ENCODE assay signal across 3 cellular contexts in the genomic region with DNA sequence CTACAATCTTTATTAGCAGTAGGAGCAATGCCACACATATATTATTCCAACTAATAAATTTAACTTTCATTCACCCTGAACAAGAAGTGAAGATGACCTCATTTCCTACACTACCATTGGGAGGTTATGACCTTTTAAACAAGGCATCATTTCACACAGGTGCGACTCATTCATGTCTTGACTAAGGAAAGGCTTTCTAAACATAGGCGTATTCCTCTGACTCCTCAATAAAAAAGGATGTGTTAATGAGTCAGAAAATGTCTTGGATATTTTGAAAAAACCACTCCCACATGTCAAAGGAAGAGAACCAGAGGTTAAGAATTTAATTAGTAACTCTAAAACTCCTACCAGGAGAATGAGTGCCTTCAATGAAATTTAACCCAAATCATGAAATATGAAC.
TF ChIP-seq lines count a peak whose summit lies in the region.

No MANE protein-coding gene starts in this region.

TF ChIP-seq in SK-N-SH, 30 proteins besides CTCF, POLR2A, EP300 and RAD21 (continued from another document):
- TF ChIP-seq FOSL2 (IDR thresholded peaks at IDR 0.05; ENCODE audit: borderline replicate concordance, low read depth) (peak; percentile 31; the same call in 1 of the 2 replicates), RFX5 (IDR thresholded peaks at IDR 0.05; ENCODE audit: low read length) (no peak), TCF12 (IDR thresholded peaks at IDR 0.05) (peak; percentile 16; the same call in 1 of the 2 replicates), SMC3 (IDR thresholded peaks at IDR 0.05; ENCODE audit: low read depth, low read length) (no peak)
- TF ChIP-seq, protein P1, sequence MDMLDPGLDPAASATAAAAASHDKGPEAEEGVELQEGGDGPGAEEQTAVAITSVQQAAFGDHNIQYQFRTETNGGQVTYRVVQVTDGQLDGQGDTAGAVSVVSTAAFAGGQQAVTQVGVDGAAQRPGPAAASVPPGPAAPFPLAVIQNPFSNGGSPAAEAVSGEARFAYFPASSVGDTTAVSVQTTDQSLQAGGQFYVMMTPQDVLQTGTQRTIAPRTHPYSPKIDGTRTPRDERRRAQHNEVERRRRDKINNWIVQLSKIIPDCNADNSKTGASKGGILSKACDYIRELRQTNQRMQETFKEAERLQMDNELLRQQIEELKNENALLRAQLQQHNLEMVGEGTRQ (IDR thresholded peaks at IDR 0.05; ENCODE audit: borderline replicate concordance, low read depth, low read length): no peak
- TF ChIP-seq, protein P2, sequence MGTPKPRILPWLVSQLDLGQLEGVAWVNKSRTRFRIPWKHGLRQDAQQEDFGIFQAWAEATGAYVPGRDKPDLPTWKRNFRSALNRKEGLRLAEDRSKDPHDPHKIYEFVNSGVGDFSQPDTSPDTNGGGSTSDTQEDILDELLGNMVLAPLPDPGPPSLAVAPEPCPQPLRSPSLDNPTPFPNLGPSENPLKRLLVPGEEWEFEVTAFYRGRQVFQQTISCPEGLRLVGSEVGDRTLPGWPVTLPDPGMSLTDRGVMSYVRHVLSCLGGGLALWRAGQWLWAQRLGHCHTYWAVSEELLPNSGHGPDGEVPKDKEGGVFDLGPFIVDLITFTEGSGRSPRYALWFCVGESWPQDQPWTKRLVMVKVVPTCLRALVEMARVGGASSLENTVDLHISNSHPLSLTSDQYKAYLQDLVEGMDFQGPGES (IDR thresholded peaks at IDR 0.05; ENCODE audit: low read depth, low read length): no peak
- TF ChIP-seq, protein P3, sequence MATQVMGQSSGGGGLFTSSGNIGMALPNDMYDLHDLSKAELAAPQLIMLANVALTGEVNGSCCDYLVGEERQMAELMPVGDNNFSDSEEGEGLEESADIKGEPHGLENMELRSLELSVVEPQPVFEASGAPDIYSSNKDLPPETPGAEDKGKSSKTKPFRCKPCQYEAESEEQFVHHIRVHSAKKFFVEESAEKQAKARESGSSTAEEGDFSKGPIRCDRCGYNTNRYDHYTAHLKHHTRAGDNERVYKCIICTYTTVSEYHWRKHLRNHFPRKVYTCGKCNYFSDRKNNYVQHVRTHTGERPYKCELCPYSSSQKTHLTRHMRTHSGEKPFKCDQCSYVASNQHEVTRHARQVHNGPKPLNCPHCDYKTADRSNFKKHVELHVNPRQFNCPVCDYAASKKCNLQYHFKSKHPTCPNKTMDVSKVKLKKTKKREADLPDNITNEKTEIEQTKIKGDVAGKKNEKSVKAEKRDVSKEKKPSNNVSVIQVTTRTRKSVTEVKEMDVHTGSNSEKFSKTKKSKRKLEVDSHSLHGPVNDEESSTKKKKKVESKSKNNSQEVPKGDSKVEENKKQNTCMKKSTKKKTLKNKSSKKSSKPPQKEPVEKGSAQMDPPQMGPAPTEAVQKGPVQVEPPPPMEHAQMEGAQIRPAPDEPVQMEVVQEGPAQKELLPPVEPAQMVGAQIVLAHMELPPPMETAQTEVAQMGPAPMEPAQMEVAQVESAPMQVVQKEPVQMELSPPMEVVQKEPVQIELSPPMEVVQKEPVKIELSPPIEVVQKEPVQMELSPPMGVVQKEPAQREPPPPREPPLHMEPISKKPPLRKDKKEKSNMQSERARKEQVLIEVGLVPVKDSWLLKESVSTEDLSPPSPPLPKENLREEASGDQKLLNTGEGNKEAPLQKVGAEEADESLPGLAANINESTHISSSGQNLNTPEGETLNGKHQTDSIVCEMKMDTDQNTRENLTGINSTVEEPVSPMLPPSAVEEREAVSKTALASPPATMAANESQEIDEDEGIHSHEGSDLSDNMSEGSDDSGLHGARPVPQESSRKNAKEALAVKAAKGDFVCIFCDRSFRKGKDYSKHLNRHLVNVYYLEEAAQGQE (IDR thresholded peaks at IDR 0.05; ENCODE audit: low read depth, low read length): no peak

TF ChIP-seq in SK-N-SH treated with all-trans-retinoic acid at 6 μM for 48 hours, 23 proteins besides CTCF, POLR2A, EP300 and RAD21 (continues in another document):
- TF ChIP-seq, protein P4, sequence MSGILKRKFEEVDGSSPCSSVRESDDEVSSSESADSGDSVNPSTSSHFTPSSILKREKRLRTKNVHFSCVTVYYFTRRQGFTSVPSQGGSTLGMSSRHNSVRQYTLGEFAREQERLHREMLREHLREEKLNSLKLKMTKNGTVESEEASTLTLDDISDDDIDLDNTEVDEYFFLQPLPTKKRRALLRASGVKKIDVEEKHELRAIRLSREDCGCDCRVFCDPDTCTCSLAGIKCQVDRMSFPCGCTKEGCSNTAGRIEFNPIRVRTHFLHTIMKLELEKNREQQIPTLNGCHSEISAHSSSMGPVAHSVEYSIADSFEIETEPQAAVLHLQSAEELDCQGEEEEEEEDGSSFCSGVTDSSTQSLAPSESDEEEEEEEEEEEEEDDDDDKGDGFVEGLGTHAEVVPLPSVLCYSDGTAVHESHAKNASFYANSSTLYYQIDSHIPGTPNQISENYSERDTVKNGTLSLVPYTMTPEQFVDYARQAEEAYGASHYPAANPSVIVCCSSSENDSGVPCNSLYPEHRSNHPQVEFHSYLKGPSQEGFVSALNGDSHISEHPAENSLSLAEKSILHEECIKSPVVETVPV (CRISPR knock-in tag; IDR thresholded peaks at IDR 0.05): no peak
- TF ChIP-seq CSDC2 (CRISPR knock-in tag; IDR thresholded peaks at IDR 0.05): no peak
- TF ChIP-seq TOX (CRISPR knock-in tag; IDR thresholded peaks at IDR 0.05; ENCODE audit: borderline replicate concordance): no peak
- no peak for TF ChIP-seq BACH2 (CRISPR knock-in tag; IDR thresholded peaks at IDR 0.05; ENCODE audit: borderline replicate concordance)
- TF ChIP-seq, protein P5, sequence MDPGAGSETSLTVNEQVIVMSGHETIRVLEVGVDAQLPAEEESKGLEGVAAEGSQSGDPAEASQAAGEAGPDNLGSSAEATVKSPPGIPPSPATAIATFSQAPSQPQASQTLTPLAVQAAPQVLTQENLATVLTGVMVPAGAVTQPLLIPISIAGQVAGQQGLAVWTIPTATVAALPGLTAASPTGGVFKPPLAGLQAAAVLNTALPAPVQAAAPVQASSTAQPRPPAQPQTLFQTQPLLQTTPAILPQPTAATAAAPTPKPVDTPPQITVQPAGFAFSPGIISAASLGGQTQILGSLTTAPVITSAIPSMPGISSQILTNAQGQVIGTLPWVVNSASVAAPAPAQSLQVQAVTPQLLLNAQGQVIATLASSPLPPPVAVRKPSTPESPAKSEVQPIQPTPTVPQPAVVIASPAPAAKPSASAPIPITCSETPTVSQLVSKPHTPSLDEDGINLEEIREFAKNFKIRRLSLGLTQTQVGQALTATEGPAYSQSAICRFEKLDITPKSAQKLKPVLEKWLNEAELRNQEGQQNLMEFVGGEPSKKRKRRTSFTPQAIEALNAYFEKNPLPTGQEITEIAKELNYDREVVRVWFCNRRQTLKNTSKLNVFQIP (CRISPR knock-in tag; IDR thresholded peaks at IDR 0.05; ENCODE audit: borderline replicate concordance, low read depth): no peak
- TF ChIP-seq SNAI2 (CRISPR knock-in tag; IDR thresholded peaks at IDR 0.05): no peak
- TF ChIP-seq, protein P6, sequence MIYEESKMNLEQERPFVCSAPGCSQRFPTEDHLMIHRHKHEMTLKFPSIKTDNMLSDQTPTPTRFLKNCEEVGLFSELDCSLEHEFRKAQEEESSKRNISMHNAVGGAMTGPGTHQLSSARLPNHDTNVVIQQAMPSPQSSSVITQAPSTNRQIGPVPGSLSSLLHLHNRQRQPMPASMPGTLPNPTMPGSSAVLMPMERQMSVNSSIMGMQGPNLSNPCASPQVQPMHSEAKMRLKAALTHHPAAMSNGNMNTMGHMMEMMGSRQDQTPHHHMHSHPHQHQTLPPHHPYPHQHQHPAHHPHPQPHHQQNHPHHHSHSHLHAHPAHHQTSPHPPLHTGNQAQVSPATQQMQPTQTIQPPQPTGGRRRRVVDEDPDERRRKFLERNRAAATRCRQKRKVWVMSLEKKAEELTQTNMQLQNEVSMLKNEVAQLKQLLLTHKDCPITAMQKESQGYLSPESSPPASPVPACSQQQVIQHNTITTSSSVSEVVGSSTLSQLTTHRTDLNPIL (CRISPR knock-in tag; IDR thresholded peaks at IDR 0.05; ENCODE audit: low read depth): no peak
- no peak for TF ChIP-seq ISL1 (CRISPR knock-in tag; IDR thresholded peaks at IDR 0.05)
- no peak for TF ChIP-seq ZNF8 (CRISPR knock-in tag; IDR thresholded peaks at IDR 0.05)
- no peak for TF ChIP-seq ZNF565 (CRISPR knock-in tag; conservative IDR thresholded peaks at IDR 0.05; ENCODE audit: low read depth)
- TF ChIP-seq PPARA (CRISPR knock-in tag; IDR thresholded peaks at IDR 0.05; ENCODE audit: borderline replicate concordance): no peak
- no peak for TF ChIP-seq OSR1 (CRISPR knock-in tag; IDR thresholded peaks at IDR 0.05)
- TF ChIP-seq RARB (CRISPR knock-in tag; IDR thresholded peaks at IDR 0.05): no peak
- no peak for TF ChIP-seq ZFP30 (CRISPR knock-in tag; IDR thresholded peaks at IDR 0.05)
- no peak for TF ChIP-seq ZFP3 (CRISPR knock-in tag; IDR thresholded peaks at IDR 0.05)
- no peak for TF ChIP-seq TCF4 (CRISPR knock-in tag; IDR thresholded peaks at IDR 0.05; ENCODE audit: borderline replicate concordance)

TF ChIP-seq in endothelial cell of umbilical vein, 7 proteins besides CTCF, POLR2A, EP300 and RAD21 (continued from another document):
- TF ChIP-seq, protein P7, sequence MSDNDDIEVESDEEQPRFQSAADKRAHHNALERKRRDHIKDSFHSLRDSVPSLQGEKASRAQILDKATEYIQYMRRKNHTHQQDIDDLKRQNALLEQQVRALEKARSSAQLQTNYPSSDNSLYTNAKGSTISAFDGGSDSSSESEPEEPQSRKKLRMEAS (IDR thresholded peaks at IDR 0.05; ENCODE audit: insufficient read depth, insufficient read length): no peak
- TF ChIP-seq POLR2AphosphoS5 (IDR thresholded peaks at IDR 0.05; ENCODE audit: insufficient read depth, low read depth, low read length) (peak; percentile 65), EZH2 (IDR thresholded peaks at IDR 0.05; ENCODE audit: borderline replicate concordance, low read depth, low read length, severe bottlenecking) (no peak)
TF ChIP-seq in endothelial cell of umbilical vein: peak in this region for 4.
